Comparison of ENCODE assay signal across 25 cellular contexts in the genomic region with DNA sequence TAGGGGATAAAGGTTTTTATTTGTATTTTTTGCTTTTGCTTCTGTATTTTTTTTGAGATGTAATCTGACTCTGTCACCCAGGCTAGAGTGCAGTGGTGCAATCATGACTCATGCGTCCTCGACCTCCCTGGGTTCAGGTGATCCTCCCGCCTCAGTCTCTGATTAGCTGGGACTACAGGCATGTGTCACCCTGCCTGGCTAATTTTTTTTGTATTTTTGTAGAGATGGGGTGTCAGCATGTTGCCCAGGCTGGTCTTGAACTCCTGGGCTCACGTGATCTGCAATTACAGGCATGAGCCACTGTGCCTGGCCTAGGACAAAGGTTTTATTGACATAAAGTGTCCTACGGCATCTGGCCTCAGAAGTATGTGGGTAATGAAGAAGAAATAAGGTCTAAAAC.
DNase-seq lines count a peak whose midpoint lies in the region; ATAC-seq, FAIRE-seq and TF ChIP-seq lines count a peak whose summit lies in the region.
"Had no signal": no experiment of that assay in that cellular context is flagged by ENCODE, and none has a peak within 500 bp of the region (broad histone marks: within the 10 kb centered on the region; RNA-seq: fewer than 3 reads in every experiment).

No MANE protein-coding gene starts in this region.

- peak; percentile 52 for FAIRE-seq in HepG2 (lab: Jason Lieb, UNC)

- in situ Hi-C loops in mammary epithelial cell (cut with MboI; ENCODE audit: low sequenced_read_pairs in 2 of 2) (no loop called here), HepG2 (cut with HindIII; ENCODE audit: extremely low pct_ligation_motif_present, low pct_unique_long_range_greater_than_20kb) (no loop called here)

- no peaks in the 10 kb centered on the region for H3K4me1 ChIP-seq in mammary epithelial cell (ENCODE audit: insufficient read depth, low read length)
- peaks cover 10% of the 10 kb centered on the region for H3K4me1 ChIP-seq in HepG2 (ENCODE audit: insufficient read depth, low read length)
- H3K4me1 ChIP-seq: gastroesophageal sphincter, SJCRH30, testis had no signal

- H3K27me3 ChIP-seq in mammary epithelial cell (ENCODE audit: insufficient read depth, low read length), result no peaks in the 10 kb centered on the region
- H3K27me3 ChIP-seq in HepG2 (ENCODE audit: control insufficient read depth in 1 of 2, insufficient read depth in 2 of 2, low read length in 2 of 2), result no peaks in the 10 kb centered on the region
- H3K27me3 ChIP-seq: cardiac muscle cell, gastroesophageal sphincter, SJCRH30, testis had no signal

- H2AFZ ChIP-seq in mammary epithelial cell (ENCODE audit: low read depth, low read length), result no peak overlapping the region
- no peak overlapping the region for H2AFZ ChIP-seq in HepG2 (ENCODE audit: low read length)
- H2AFZ ChIP-seq: GM23338 had no signal

- POLR2A ChIA-PET in HepG2 (lab: Yijun Ruan, JAX), result no interaction called here

- CTCF ChIA-PET in Calu3 (lab: Charles Lee), result no interaction called here
- CTCF ChIA-PET in mammary epithelial cell (lab: Charles Lee; ENCODE audit: low non-redundant PET), result no interaction called here
- CTCF ChIA-PET in HepG2 (lab: Yijun Ruan, JAX; ENCODE audit: low intra/inter-chr PET ratio, low total read pairs), result no interaction called here

- TF ChIP-seq EP300 in HepG2 (IDR thresholded peaks at IDR 0.05; ENCODE audit: low read depth in 2 of 2, low read length in 2 of 2) (no peak), HepG2 (CRISPR knock-in tag; IDR thresholded peaks at IDR 0.05; ENCODE audit: borderline replicate concordance) (no peak)

- H3K4me3 ChIP-seq in mammary epithelial cell (replicated peaks in 1 of 3; ENCODE audit: insufficient read depth in 1 of 3, low read depth in 2 of 3, low read length in 3 of 3), result no peak overlapping the region
- no peak overlapping the region for H3K4me3 ChIP-seq in HepG2 (replicated peaks in 1 of 3; ENCODE audit: insufficient read depth in 1 of 3, low read depth in 2 of 3, low read length in 3 of 3)
- H3K4me3 ChIP-seq: cardiac muscle cell, gastroesophageal sphincter, GM23338, SJCRH30, testis had no signal

- no peak overlapping the region for H3K4me3 Mint-ChIP-seq in Calu3 (ENCODE audit: low read depth, unreplicated experiment)
- no peak overlapping the region for H3K4me3 Mint-ChIP-seq in type B pancreatic cell
- H3K4me3 Mint-ChIP-seq in activated T-helper 17 cell treated with anti-CD3 and anti-CD28 coated beads, Interleukin-2, amount 50 U/mL, for 72 hours, result no peak overlapping the region
- H3K4me3 Mint-ChIP-seq: GM23338; nephron; stimulated activated naive B cell treated with anti-CD40 and anti-IgM and Interleukin-4, amounts not matched to agents 10 μg/mL and 1 μg/mL and 100 μg/mL, for 72 hours had no signal

- no peak for TF ChIP-seq RAD21 in HepG2 (CRISPR knock-in tag; IDR thresholded peaks at IDR 0.05)

- H3K27ac ChIP-seq in mammary epithelial cell (ENCODE audit: insufficient read depth, low read depth, low read length), result no peak overlapping the region
- H3K27ac ChIP-seq in HepG2 (ENCODE audit: extremely low read length, insufficient read depth, low read length), result no peak overlapping the region
- H3K27ac ChIP-seq: C4-2B, cardiac muscle cell, gastroesophageal sphincter, SJCRH30, testis, VCaP had no signal

- peaks cover 11% of the 10 kb centered on the region for H3K4me1 Mint-ChIP-seq in Calu3 (ENCODE audit: low read depth, unreplicated experiment)
- H3K4me1 Mint-ChIP-seq in type B pancreatic cell (ENCODE audit: unreplicated experiment), result peaks cover 7% of the 10 kb centered on the region
- no peaks in the 10 kb centered on the region for H3K4me1 Mint-ChIP-seq in activated T-helper 17 cell treated with anti-CD3 and anti-CD28 coated beads, Interleukin-2, amount 50 U/mL, for 72 hours
- H3K4me1 Mint-ChIP-seq: stimulated activated naive B cell treated with anti-CD40 and anti-IgM and Interleukin-4, amounts not matched to agents 10 μg/mL and 1 μg/mL and 100 μg/mL, for 72 hours had no signal

- H3K27me3 Mint-ChIP-seq in Calu3 (ENCODE audit: unreplicated experiment) (peaks cover 17% of the 10 kb centered on the region), type B pancreatic cell (no peaks in the 10 kb centered on the region)
- no peaks in the 10 kb centered on the region for H3K27me3 Mint-ChIP-seq in activated T-helper 17 cell treated with anti-CD3 and anti-CD28 coated beads, Interleukin-2, amount 50 U/mL, for 72 hours

- DNase-seq in Calu3 (peak; percentile 49), LHCN-M2 (ENCODE audit: low read depth) (peak; percentile 34), mammary epithelial cell (peak; percentile 38), HepG2 (ENCODE audit: low spot score) (peak; percentile 35), type B pancreatic cell (ENCODE audit: extremely low spot score, unreplicated experiment) (no peak)
- DNase-seq: activated CD4-positive, alpha-beta T cell treated with anti-CD3 and anti-CD28 coated beads, Interleukin-2, amount 50 U/mL, for 1 hour; activated effector memory CD4-positive, alpha-beta T cell treated with anti-CD3 and anti-CD28 coated beads, Interleukin-2, amount 50 U/mL, for 16 hours; GDM1; NCI-H1092; NCI-H526 treated with DMSO at 0.1 percent for 48 hours; OCI-M1; posterior cingulate gyrus; SJCRH30; stimulated activated CD4-positive, alpha-beta T cell treated with anti-CD3 and anti-CD28 coated beads, Interleukin-1b, Interleukin-23, amount 100 ng/mL, for 48 hours; stimulated activated naive B cell treated with anti-CD40 and anti-IgM and Interleukin-4, amounts not matched to agents 10 μg/mL and 1 μg/mL and 100 μg/mL, for 72 hours; testis had no signal

- H3K36me3 ChIP-seq in mammary epithelial cell (ENCODE audit: insufficient read depth, low read length) (no peaks in the 10 kb centered on the region), HepG2 (replicated peaks in 1 of 2; ENCODE audit: control insufficient read depth in 1 of 2, insufficient read depth in 2 of 2, low read length in 2 of 2) (no peaks in the 10 kb centered on the region)
- H3K36me3 ChIP-seq: cardiac muscle cell, gastroesophageal sphincter, SJCRH30 had no signal

- H3K4me2 ChIP-seq in mammary epithelial cell (ENCODE audit: insufficient read depth, low read depth, low read length), result no peak overlapping the region
- H3K4me2 ChIP-seq in HepG2 (ENCODE audit: low read depth, low read length), result peak overlapping the region; percentile 47
- H3K4me2 ChIP-seq: GM23338 had no signal

- H3K36me3 Mint-ChIP-seq in Calu3 (ENCODE audit: insufficient read depth, unreplicated experiment) (no peaks in the 10 kb centered on the region), type B pancreatic cell (no peaks in the 10 kb centered on the region)
- H3K36me3 Mint-ChIP-seq in activated T-helper 17 cell treated with anti-CD3 and anti-CD28 coated beads, Interleukin-2, amount 50 U/mL, for 72 hours (ENCODE audit: low read depth), result no peaks in the 10 kb centered on the region
- H3K36me3 Mint-ChIP-seq: stimulated activated naive B cell treated with anti-CD40 and anti-IgM and Interleukin-4, amounts not matched to agents 10 μg/mL and 1 μg/mL and 100 μg/mL, for 72 hours had no signal

- H3K27ac Mint-ChIP-seq in Calu3 (ENCODE audit: unreplicated experiment) (no peak overlapping the region), type B pancreatic cell (no peak overlapping the region)
- no peak overlapping the region for H3K27ac Mint-ChIP-seq in activated T-helper 17 cell treated with anti-CD3 and anti-CD28 coated beads, Interleukin-2, amount 50 U/mL, for 72 hours
- H3K27ac Mint-ChIP-seq: GM23338; nephron; stimulated activated naive B cell treated with anti-CD40 and anti-IgM and Interleukin-4, amounts not matched to agents 10 μg/mL and 1 μg/mL and 100 μg/mL, for 72 hours had no signal

- ATAC-seq in HepG2, result peak; percentile 90
- ATAC-seq in GM19463 (IDR thresholded peaks at IDR 0.05; ENCODE audit: unreplicated experiment), result no peak
- ATAC-seq in activated T-helper 17 cell treated with anti-CD3 and anti-CD28 coated beads, Interleukin-2, amount 50 U/mL, for 72 hours (replicated peaks), result no peak
- no peak for ATAC-seq in GM19395 (IDR thresholded peaks at IDR 0.05; ENCODE audit: unreplicated experiment)
- ATAC-seq: gastroesophageal sphincter; GM23338; stimulated activated naive B cell treated with anti-CD40 and anti-IgM and Interleukin-4, amounts not matched to agents 10 μg/mL and 1 μg/mL and 100 μg/mL, for 72 hours had no signal

- no peak overlapping the region for H3K9ac ChIP-seq in mammary epithelial cell (ENCODE audit: insufficient read depth, low read length)
- H3K9ac ChIP-seq in HepG2 (ENCODE audit: insufficient read depth, low read depth, low read length), result no peak overlapping the region

- no peaks in the 10 kb centered on the region for H3K9me3 Mint-ChIP-seq in Calu3 (ENCODE audit: low read depth, unreplicated experiment)
- peaks cover 3% of the 10 kb centered on the region for H3K9me3 Mint-ChIP-seq in type B pancreatic cell
- no peaks in the 10 kb centered on the region for H3K9me3 Mint-ChIP-seq in activated T-helper 17 cell treated with anti-CD3 and anti-CD28 coated beads, Interleukin-2, amount 50 U/mL, for 72 hours
- H3K9me3 Mint-ChIP-seq: nephron; stimulated activated naive B cell treated with anti-CD40 and anti-IgM and Interleukin-4, amounts not matched to agents 10 μg/mL and 1 μg/mL and 100 μg/mL, for 72 hours had no signal

- BruUV-seq in Calu3 (replicated peaks; lab: Mats Ljungman, UMichigan) (no TSS peak), mammary epithelial cell (replicated peaks; lab: Mats Ljungman, UMichigan) (no TSS peak), HepG2 (replicated peaks; lab: Mats Ljungman, UMichigan) (no TSS peak)

- dilution Hi-C loops in mammary epithelial cell (cut with HindIII; ENCODE audit: low sequenced_read_pairs), result no loop called here

- intact Hi-C loops in Calu3 (cut with micrococcal nuclease; ENCODE audit: unreplicated experiment), result no loop called here
- intact Hi-C loops in mammary epithelial cell (cut with micrococcal nuclease), result no loop called here
- intact Hi-C loops in HepG2 (cut with micrococcal nuclease; ENCODE audit: unreplicated experiment), result no loop called here

- 74% methylated on average over 5 of the region's 5 CpGs for WGBS in mammary epithelial cell (ENCODE audit: low coverage, missing lambda C conversion rate)
- WGBS in HepG2 (ENCODE audit: low lambda C conversion rate), result 0% methylated on average over 5 of the region's 5 CpGs

- H3K9me3 ChIP-seq in mammary epithelial cell (replicated peaks; ENCODE audit: insufficient read depth, low read length), result no peaks in the 10 kb centered on the region
- no peaks in the 10 kb centered on the region for H3K9me3 ChIP-seq in HepG2 (ENCODE audit: low read length)
- H3K9me3 ChIP-seq: gastroesophageal sphincter, SJCRH30, testis had no signal

- H4K20me1 ChIP-seq in mammary epithelial cell (ENCODE audit: insufficient read depth, low read length) (no peaks in the 10 kb centered on the region), HepG2 (ENCODE audit: insufficient read depth, low read length) (no peaks in the 10 kb centered on the region)

- no peak for TF ChIP-seq POLR2A in HepG2 (IDR thresholded peaks at IDR 0.05; ENCODE audit: insufficient read depth in 1 of 2, low read depth in 2 of 2, low read length in 2 of 2)

- H3K79me2 ChIP-seq in mammary epithelial cell (ENCODE audit: insufficient read depth, low read length) (no peaks in the 10 kb centered on the region), HepG2 (ENCODE audit: insufficient read depth, low read length) (no peaks in the 10 kb centered on the region)

- TF ChIP-seq CTCF in Calu3 (IDR thresholded peaks at IDR 0.05; ENCODE audit: unreplicated experiment) (no peak), mammary epithelial cell (conservative IDR thresholded peaks at IDR 0.05 in 1 of 2, IDR thresholded peaks at IDR 0.05 in 1 of 2; ENCODE audit: extremely low read depth in 1 of 2, insufficient read depth in 1 of 2, low read depth in 1 of 2, low read length in 2 of 2) (no peak), HepG2 (CRISPR knock-in tag; IDR thresholded peaks at IDR 0.05) (no peak), type B pancreatic cell (conservative IDR thresholded peaks at IDR 0.05) (no peak)
